In the genomic region with DNA sequence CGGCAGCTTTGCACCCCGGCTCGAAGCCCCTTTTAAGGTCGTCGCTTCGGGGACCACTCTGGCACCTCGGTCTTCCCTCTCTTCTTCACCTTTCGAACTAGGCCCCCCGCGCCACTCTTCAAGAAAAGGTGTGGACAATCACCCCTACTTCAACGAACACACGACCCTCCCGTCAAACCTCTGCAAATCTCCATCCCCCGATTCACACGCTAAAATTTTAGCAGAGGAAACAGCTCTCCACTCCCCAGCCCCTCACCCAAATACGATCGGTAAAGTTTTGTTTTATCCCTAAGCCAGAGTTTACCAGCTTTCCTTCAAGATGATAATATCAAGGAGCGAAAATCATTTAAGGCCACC, we compare ENCODE assay signal across 8 cellular contexts.
DNase-seq lines count a peak whose midpoint lies in the region; ATAC-seq and TF ChIP-seq lines count a peak whose summit lies in the region.

No MANE protein-coding gene starts in this region.

- H3K27ac ChIP-seq in mesendoderm (ENCODE audit: low read depth, low read length), result peak overlapping the region; percentile 69

- H3K23ac ChIP-seq in mesendoderm (ENCODE audit: low read length), result no peak overlapping the region

- H3K79me2 ChIP-seq in mesendoderm (ENCODE audit: control insufficient read depth, insufficient read depth, low read length), result peaks cover 36% of the 10 kb centered on the region

- H2BK15ac ChIP-seq in mesendoderm (replicated peaks; ENCODE audit: low read depth), result no peak overlapping the region

- no peaks in the 10 kb centered on the region for H3K9me3 Mint-ChIP-seq in activated naive CD4-positive, alpha-beta T cell treated with anti-CD3 and anti-CD28 coated beads for 36 hours
- H3K9me3 Mint-ChIP-seq in brain (peaks cover 0 to 4% (median 0%) of the 10 kb centered on the region in 5 experiments), type B pancreatic cell (peaks cover 2% of the 10 kb centered on the region)

- intact Hi-C loops in activated naive CD4-positive, alpha-beta T cell treated with anti-CD3 and anti-CD28 coated beads for 36 hours (cut with micrococcal nuclease), result loop anchor here (5.0 kb wide), 2 partner anchors 141 to 729 kb away; no protein-coding TSS in a partner anchor

- in situ Hi-C loops in GM13977 (cut with MboI; ENCODE audit: low pct_unique_long_range_greater_than_20kb, low sequenced_read_pairs, unreplicated experiment), result no loop called here

- no peak overlapping the region for H4K5ac ChIP-seq in mesendoderm (ENCODE audit: low read length)

- no peak overlapping the region for H2AK5ac ChIP-seq in mesendoderm (ENCODE audit: low read length)

- H3K27me3 ChIP-seq in mesendoderm (ENCODE audit: insufficient read depth, low read length, poor library complexity), result peaks cover 3% of the 10 kb centered on the region

- no peaks in the 10 kb centered on the region for H3K36me3 ChIP-seq in mesendoderm (ENCODE audit: control insufficient read depth, insufficient read depth, low read length)

- TF ChIP-seq CTCF in brain (conservative IDR thresholded peaks at IDR 0.05) (no peak), type B pancreatic cell (conservative IDR thresholded peaks at IDR 0.05) (no peak), GM13977 (IDR thresholded peaks at IDR 0.05; ENCODE audit: extremely low read depth, insufficient read depth, missing control alignments) (no peak)

- peak overlapping the region; percentile 18 for H3K4ac ChIP-seq in mesendoderm (ENCODE audit: low read depth, low read length)

- no peak overlapping the region for H2BK120ac ChIP-seq in mesendoderm (ENCODE audit: low read depth, low read length)

- H3K4me3 Mint-ChIP-seq in activated naive CD4-positive, alpha-beta T cell treated with anti-CD3 and anti-CD28 coated beads for 36 hours, result peak overlapping the region; percentile 76
- H3K4me3 Mint-ChIP-seq in brain, result peak overlapping the region; percentile 84 to 98 (median 88)
- H3K4me3 Mint-ChIP-seq in type B pancreatic cell, result peak overlapping the region; percentile 93

- no peak overlapping the region for H2BK5ac ChIP-seq in mesendoderm (ENCODE audit: low read length)

- H3K36me3 Mint-ChIP-seq in activated naive CD4-positive, alpha-beta T cell treated with anti-CD3 and anti-CD28 coated beads for 36 hours (ENCODE audit: low read depth), result no peaks in the 10 kb centered on the region
- H3K36me3 Mint-ChIP-seq in brain (no peaks in the 10 kb centered on the region), type B pancreatic cell (peaks cover 8% of the 10 kb centered on the region)

- H3K4me2 ChIP-seq in mesendoderm (ENCODE audit: low read length), result peak overlapping the region; percentile 41

- DNase-seq in activated naive CD4-positive, alpha-beta T cell treated with anti-CD3 and anti-CD28 coated beads for 36 hours, result no peak
- DNase-seq in activated naive CD4-positive, alpha-beta T cell treated with anti-CD3 and anti-CD28 coated beads, Interleukin-2, amount 50 U/mL, for 16 hours, result no peak
- no peak for DNase-seq in mesendoderm
- DNase-seq in type B pancreatic cell (ENCODE audit: extremely low spot score, unreplicated experiment), result no peak
- DNase-seq in GM13977 (ENCODE audit: low spot score), result no peak
- DNase-seq in RPMI8226, result no peak

- peak overlapping the region; percentile 76 for H3K27ac Mint-ChIP-seq in activated naive CD4-positive, alpha-beta T cell treated with anti-CD3 and anti-CD28 coated beads for 36 hours
- peak overlapping the region; percentile 40 to 93 (median 77) for H3K27ac Mint-ChIP-seq in brain
- H3K27ac Mint-ChIP-seq in type B pancreatic cell, result peak overlapping the region; percentile 96

- H3K9ac ChIP-seq in mesendoderm (ENCODE audit: low read length), result peak overlapping the region; percentile 60

- ATAC-seq in HG03159 (IDR thresholded peaks at IDR 0.05; ENCODE audit: unreplicated experiment), result no peak

- no CpG with 5 or more reads among the region's 18 CpGs for WGBS in mesendoderm (ENCODE audit: extremely low coverage, insufficient coverage, low lambda C conversion rate)

- peak overlapping the region; percentile 99 for H3K18ac ChIP-seq in mesendoderm (ENCODE audit: low read length)

- CTCF ChIA-PET in activated naive CD4-positive, alpha-beta T cell treated with anti-CD3 and anti-CD28 coated beads for 36 hours (lab: Charles Lee), result interaction anchor here (1.2 kb wide), 1 partner anchor 53 kb away, joined by 3 read pairs; no protein-coding TSS in a partner anchor

- H4K8ac ChIP-seq in mesendoderm (ENCODE audit: low read depth, low read length), result no peak overlapping the region

- H3K56ac ChIP-seq in mesendoderm (ENCODE audit: low read length), result peak overlapping the region; percentile 78

- H3K4me3 ChIP-seq in mesendoderm (ENCODE audit: low read length), result peak overlapping the region; percentile 27

- H3K79me1 ChIP-seq in mesendoderm (ENCODE audit: low read length), result peaks cover 8% of the 10 kb centered on the region

- H3K27me3 Mint-ChIP-seq in activated naive CD4-positive, alpha-beta T cell treated with anti-CD3 and anti-CD28 coated beads for 36 hours (ENCODE audit: low read depth), result no peaks in the 10 kb centered on the region
- H3K27me3 Mint-ChIP-seq in brain, result peaks cover 97% of the 10 kb centered on the region
- H3K27me3 Mint-ChIP-seq in type B pancreatic cell, result peaks cover 4% of the 10 kb centered on the region

- H3K4me1 ChIP-seq in mesendoderm (ENCODE audit: control insufficient read depth, low read depth, low read length), result peaks cover 8% of the 10 kb centered on the region

- peaks cover 74% of the 10 kb centered on the region for H3K4me1 Mint-ChIP-seq in activated naive CD4-positive, alpha-beta T cell treated with anti-CD3 and anti-CD28 coated beads for 36 hours (ENCODE audit: low read depth)
- peaks cover 54% of the 10 kb centered on the region for H3K4me1 Mint-ChIP-seq in brain
- H3K4me1 Mint-ChIP-seq in type B pancreatic cell (ENCODE audit: unreplicated experiment), result peaks cover 57% of the 10 kb centered on the region
